8 cellular contexts compared by ENCODE assay signal in the genomic region with DNA sequence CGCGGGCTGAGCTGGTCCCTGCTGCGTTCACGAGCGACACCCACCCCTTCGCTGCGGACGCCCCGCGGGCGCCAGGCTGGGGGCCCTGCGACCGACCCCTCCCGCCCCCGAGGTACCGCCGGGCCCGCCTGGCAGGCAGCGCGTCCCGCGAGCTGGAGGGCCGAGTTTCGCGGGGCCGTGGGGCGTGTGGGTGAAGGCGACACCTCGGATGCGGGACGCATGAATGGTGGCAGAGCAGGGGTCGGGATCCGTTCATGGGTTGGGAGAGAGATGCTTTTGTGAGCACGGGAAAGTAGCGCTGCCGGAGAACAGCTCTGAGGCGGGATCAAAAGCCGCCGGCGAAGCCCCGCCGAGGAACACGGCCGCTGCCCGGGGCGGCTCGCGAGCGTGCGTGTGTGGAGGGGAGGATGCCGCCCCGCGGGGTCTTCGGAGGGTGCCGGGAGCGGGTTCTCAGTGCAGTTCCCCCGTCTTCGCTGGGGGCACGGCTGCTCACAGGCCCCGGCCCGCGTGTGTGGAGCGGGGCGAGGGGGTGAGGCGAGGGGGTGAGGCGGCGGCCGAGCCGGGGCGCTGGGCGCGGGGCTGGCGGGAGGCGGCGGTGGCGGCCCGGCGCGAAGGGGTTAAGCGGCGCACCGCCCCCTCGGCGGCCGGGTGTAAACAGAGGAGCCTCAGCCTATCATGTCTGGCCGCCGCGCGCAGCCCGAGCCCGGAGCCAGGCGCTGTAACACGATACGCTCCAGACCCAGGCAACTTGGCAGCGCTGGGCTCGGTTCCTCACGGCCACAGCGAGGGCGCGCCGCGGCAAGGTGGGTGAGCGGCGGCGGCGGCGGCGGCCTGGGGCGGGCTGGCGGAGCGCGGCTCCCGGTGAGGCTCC.
DNase-seq lines count a peak whose midpoint lies in the region; ATAC-seq and TF ChIP-seq lines count a peak whose summit lies in the region.

No MANE protein-coding gene starts in this region.

- no peaks in the 10 kb centered on the region for H3K9me3 ChIP-seq in A673 (ENCODE audit: low read depth, low read length, poor library complexity, severe bottlenecking)
- no peaks in the 10 kb centered on the region for H3K9me3 ChIP-seq in esophagus muscularis mucosa

- POLR2A ChIA-PET in A673 (lab: Charles Lee; ENCODE audit: low non-redundant PET): interaction anchor here (0.5 kb wide), 1 partner anchor 1222 kb away, joined by 3 read pairs; no protein-coding TSS in a partner anchor

- peak overlapping the region; percentile 62 for H3K4me3 ChIP-seq in A673 (ENCODE audit: low read depth, low read length, poor library complexity, severe bottlenecking)
- peak overlapping the region; percentile 63 to 94 (median 89) for H3K4me3 ChIP-seq in esophagus muscularis mucosa

- no TSS peak for BruUV-seq in A673 (replicated peaks; lab: Mats Ljungman, UMichigan)

- H3K36me3 ChIP-seq in A673 (ENCODE audit: insufficient read depth, low read length, poor library complexity, severe bottlenecking) (no peaks in the 10 kb centered on the region), esophagus muscularis mucosa (no peaks in the 10 kb centered on the region)

- no peak for TF ChIP-seq EP300 in esophagus muscularis mucosa (IDR thresholded peaks at IDR 0.05)

- intact Hi-C loops in A673 (cut with micrococcal nuclease; ENCODE audit: unreplicated experiment): loop anchor here (10.0 kb wide), 2 partner anchors 314 to 884 kb away; no protein-coding TSS in a partner anchor
- intact Hi-C loops in esophagus muscularis mucosa (cut with DNase I): loop anchor here (5.0 kb wide), 1 partner anchor 301 kb away; no protein-coding TSS in a partner anchor

- CTCF ChIA-PET in A673 (lab: Charles Lee): no interaction called here

- H3K27ac ChIP-seq in A673 (ENCODE audit: low read depth, low read length, poor library complexity, severe bottlenecking): no peak overlapping the region
- peak overlapping the region; percentile 77 to 88 (median 80) for H3K27ac ChIP-seq in esophagus muscularis mucosa (replicated peaks in 1 of 4)

- DNase-seq in A673 (ENCODE audit: low spot score): peak; percentile 91
- DNase-seq in NCI-H345 (lab: John Stamatoyannopoulos, UW): peak; percentile 77
- peak; percentile 38 for DNase-seq in activated T-cell treated with anti-CD3 and anti-CD28 coated beads, Interleukin-2, amount 50 U/mL, for 1 hour
- no peak for DNase-seq in esophagus muscularis mucosa (ENCODE audit: extremely low spot score)
- peak; percentile 53 for DNase-seq in middle frontal gyrus (ENCODE audit: extremely low spot score, low spot score)
- peak; percentile 10 to 25 for DNase-seq in stimulated activated CD8-positive, alpha-beta memory T cell treated with anti-CD3 and anti-CD28 coated beads, Interleukin-7, amount 100 ng/mL, for 48 hours (ENCODE audit: extremely low read depth in 1 of 2, low read depth in 1 of 2)

- TF ChIP-seq POLR2A in esophagus muscularis mucosa (IDR thresholded peaks at IDR 0.05; ENCODE audit: low read depth): no peak

- ATAC-seq in GM18870 (IDR thresholded peaks at IDR 0.05; ENCODE audit: unreplicated experiment): peak; percentile 71
- peak; percentile 83 for ATAC-seq in HG03103 (IDR thresholded peaks at IDR 0.05; ENCODE audit: low read depth, unreplicated experiment)

- TF ChIP-seq CTCF in A673 (conservative IDR thresholded peaks at IDR 0.05; ENCODE audit: low read depth, low read length) (no peak), esophagus muscularis mucosa (IDR thresholded peaks at IDR 0.05) (peak in 1 of 3 experiments; percentile 10)

- H3K4me1 ChIP-seq in A673 (ENCODE audit: insufficient read depth, low read length, poor library complexity, severe bottlenecking) (peaks cover 8% of the 10 kb centered on the region), esophagus muscularis mucosa (peaks cover 8 to 37% (median 29%) of the 10 kb centered on the region in 4 donors)

- WGBS in esophagus muscularis mucosa: under 1% methylated on average over 65 of the region's 113 CpGs

- H3K27me3 ChIP-seq in A673 (replicated peaks; ENCODE audit: insufficient read depth, low read depth, low read length, poor library complexity): peaks cover 41% of the 10 kb centered on the region
- peaks cover 0 to 19% (median 0%) of the 10 kb centered on the region in 4 donors for H3K27me3 ChIP-seq in esophagus muscularis mucosa
